In the genomic region with DNA sequence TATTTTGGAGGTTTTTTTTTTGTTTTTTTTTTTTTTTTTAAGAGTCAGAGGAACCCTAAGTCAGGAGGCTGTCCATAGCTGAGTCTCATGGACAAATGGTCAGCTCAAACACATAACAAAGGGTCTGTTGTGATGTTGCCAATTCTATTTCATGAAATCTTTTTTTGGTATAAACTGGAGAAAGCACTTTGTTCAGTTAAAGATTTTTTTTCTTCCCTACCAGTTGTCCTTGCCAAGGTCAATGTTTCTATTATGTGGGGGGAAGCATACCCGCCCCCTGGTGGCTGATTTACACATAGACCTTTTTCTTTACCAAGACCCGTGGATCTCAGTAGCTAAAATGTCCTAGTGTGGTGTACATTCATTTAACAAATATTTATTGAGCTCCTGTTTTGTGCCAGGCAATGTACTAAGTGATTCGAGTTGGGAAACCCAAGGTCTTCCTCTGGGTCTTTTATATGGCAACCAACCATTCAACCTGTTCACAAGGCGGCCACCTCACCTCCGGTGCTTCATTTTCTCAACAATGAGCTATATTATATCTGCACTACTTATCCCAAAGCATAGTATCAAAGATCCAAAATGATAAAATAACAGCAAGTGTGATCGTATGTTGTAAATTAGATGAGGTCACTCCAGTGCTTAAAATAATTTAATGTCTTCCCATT, we compare ENCODE assay signal across 8 cellular contexts.
DNase-seq lines count a peak whose midpoint lies in the region; ATAC-seq and TF ChIP-seq lines count a peak whose summit lies in the region.

No MANE protein-coding gene starts in this region.

- no peak overlapping the region for H3K27ac Mint-ChIP-seq in neural progenitor cell

- no peaks in the 10 kb centered on the region for H3K36me3 ChIP-seq in esophagus squamous epithelium
- H3K36me3 ChIP-seq in neural progenitor cell = no peaks in the 10 kb centered on the region

- H3K27ac ChIP-seq in esophagus squamous epithelium (no peak overlapping the region), neural progenitor cell (no peak overlapping the region)

- H3K4me3 ChIP-seq in GM12875 (ENCODE audit: low read depth, low read length) (no peak overlapping the region), esophagus squamous epithelium (no peak overlapping the region), neural progenitor cell (no peak overlapping the region)

- H4K20me1 ChIP-seq in neural progenitor cell (ENCODE audit: low read depth) = no peaks in the 10 kb centered on the region

- H3K27me3 ChIP-seq in esophagus squamous epithelium (no peaks in the 10 kb centered on the region), neural progenitor cell (no peaks in the 10 kb centered on the region)

- no peaks in the 10 kb centered on the region for H3K4me1 ChIP-seq in esophagus squamous epithelium
- H3K4me1 ChIP-seq in neural progenitor cell = no peaks in the 10 kb centered on the region

- no peak overlapping the region for H3K4me2 ChIP-seq in neural progenitor cell

- ATAC-seq in activated CD4-positive, CD25-positive, alpha-beta regulatory T cell treated with anti-CD3 and anti-CD28 coated beads, Interleukin-2, amount 50 U/mL, for 24 hours = no peak

- H3K9me3 Mint-ChIP-seq in neural progenitor cell = no peaks in the 10 kb centered on the region

- no peaks in the 10 kb centered on the region for H3K79me2 ChIP-seq in neural progenitor cell (ENCODE audit: low read depth)

- intact Hi-C loops in esophagus squamous epithelium (cut with DNase I) = no loop called here

- H3K9me3 ChIP-seq in esophagus squamous epithelium (no peaks in the 10 kb centered on the region), neural progenitor cell (ENCODE audit: low read depth) (no peaks in the 10 kb centered on the region)

- no peaks in the 10 kb centered on the region for H3K27me3 Mint-ChIP-seq in neural progenitor cell (ENCODE audit: insufficient read depth, low read depth)

- 38 to 49% methylated on average over 6 of the region's 6 CpGs for WGBS in esophagus squamous epithelium, 2 donors

- no peak overlapping the region for H3K9ac ChIP-seq in neural progenitor cell

- DNase-seq in CD1c-positive myeloid dendritic cell (ENCODE audit: extremely low spot score) (peak; percentile 56), HT1080 (ENCODE audit: low read depth) (peak; percentile 35), SK-MEL-5 (ENCODE audit: low read depth, low spot score) (peak; percentile 85), esophagus squamous epithelium (lab: John Stamatoyannopoulos, UW) (no peak), neural progenitor cell (ENCODE audit: low spot score) (peak; percentile 37), mesenteric fat pad (ENCODE audit: low spot score) (no peak)

- H3K4me1 Mint-ChIP-seq in neural progenitor cell = no peaks in the 10 kb centered on the region

- TF ChIP-seq POLR2A in esophagus squamous epithelium (IDR thresholded peaks at IDR 0.05) = no peak

- no peak overlapping the region for H2AFZ ChIP-seq in neural progenitor cell (replicated peaks)

- TF ChIP-seq CTCF in GM12875 (IDR thresholded peaks at IDR 0.05; ENCODE audit: borderline replicate concordance, insufficient read depth, low read depth, low read length) = peak; percentile 63
- peak; percentile 49 to 61 (median 54) for TF ChIP-seq CTCF in esophagus squamous epithelium (IDR thresholded peaks at IDR 0.05)
- peak; percentile 64 for TF ChIP-seq CTCF in neural progenitor cell (IDR thresholded peaks at IDR 0.05)

- no peaks in the 10 kb centered on the region for H3K36me3 Mint-ChIP-seq in neural progenitor cell

- in situ Hi-C loops in SK-MEL-5 (cut with HindIII; ENCODE audit: low pct_unique_long_range_greater_than_20kb, low sequenced_read_pairs) = no loop called here

- no peak overlapping the region for H3K4me3 Mint-ChIP-seq in neural progenitor cell

- H3F3A ChIP-seq in neural progenitor cell (ENCODE audit: low read depth) = no peaks in the 10 kb centered on the region

Comparison
In these comparisons a context has a peak if more than half of its experiments do, and no peak if none do; other contexts are left out.
1. DNase-seq: peak in CD1c-positive myeloid dendritic cell (single experiment), HT1080 (single experiment), SK-MEL-5 (single experiment) and neural progenitor cell (single experiment); none in esophagus squamous epithelium (single experiment) and mesenteric fat pad (single experiment).
2. Peak in every context shown above with its lines, with median percentiles within 50 percentile points of each other: CTCF ChIP-seq.